In the genomic region with DNA sequence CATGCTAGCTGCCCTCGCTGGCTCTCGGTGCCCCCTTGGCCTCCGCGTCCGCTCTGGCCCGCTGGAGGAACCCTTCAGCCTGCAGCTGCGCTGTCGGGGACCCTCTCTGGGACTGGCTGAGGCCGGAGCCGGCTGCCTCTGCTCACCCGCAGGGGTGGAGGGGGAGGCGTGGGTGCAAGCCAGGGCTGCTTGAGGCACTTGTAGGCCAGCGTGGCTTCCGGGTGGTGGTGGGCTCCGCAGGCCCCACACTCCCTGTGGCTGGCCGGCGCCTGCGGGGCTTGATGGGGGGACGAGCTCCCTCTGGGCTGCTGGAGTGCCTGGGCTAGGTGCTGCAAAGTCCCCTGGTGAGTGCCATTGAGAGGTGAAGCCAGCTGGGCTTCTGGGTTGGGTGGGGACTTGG, we compare ENCODE assay signal across 21 cellular contexts.
"Had no signal": no experiment of that assay in that cellular context is flagged by ENCODE, and none has a peak within 500 bp of the region (broad histone marks: within the 10 kb centered on the region; RNA-seq: fewer than 3 reads in every experiment).

No MANE protein-coding gene starts in this region.

- H3K9me3 ChIP-seq: SJCRH30 had no signal

- H3K4me3 ChIP-seq: K562, SJCRH30 had no signal

- H3K4me1 ChIP-seq: SJCRH30 had no signal

- FAIRE-seq: HTR-8/SVneo, K562, RCC 7860 had no signal

- H3K27me3 ChIP-seq: SJCRH30 had no signal

- H3K9ac ChIP-seq: KMS-11 had no signal

- H3K27ac ChIP-seq: HL-60, KMS-11, SJCRH30 had no signal

- DNase-seq: Kasumi-1, MM.1S, NCI-H1092 treated with DMSO at 0.1 percent for 48 hours, NCI-H1436, NCI-H187, NCI-H2029 treated with DMSO at 0.1 percent for 48 hours, NCI-H2107, NCI-H2227 treated with DMSO at 0.1 percent for 48 hours, NCI-H524, NCI-H526 treated with DMSO at 0.1 percent for 48 hours, NCI-H748 treated with DMSO at 0.1 percent for 48 hours, RPMI8226, SHP77 treated with DMSO at 0.1 percent for 48 hours, SJCRH30 had no signal

- ATAC-seq: K562, Right ventricle myocardium inferior, SK-N-SH treated with all-trans-retinoic acid at 6 μM for 48 hours had no signal

- H3K36me3 ChIP-seq: SJCRH30 had no signal
